ENCODE assay signal across 14 cellular contexts in genomic region chr9:92600075-92600741, GRCh38.
DNase-seq lines count a peak whose midpoint lies in the region; ATAC-seq, FAIRE-seq and TF ChIP-seq lines count a peak whose summit lies in the region.
"Had no signal": no experiment of that assay in that cellular context is flagged by ENCODE, and none has a peak within 500 bp of the region (broad histone marks: within the 10 kb centered on the region; RNA-seq: fewer than 3 reads in every experiment).

No MANE protein-coding gene starts in this region.

- H2BK15ac ChIP-seq in IMR-90 (ENCODE audit: low read depth, low read length) = peak overlapping the region; percentile 91; the same call in 2 of the 3 replicates

- in situ Hi-C loops in IMR-90 (cut with MboI; ENCODE audit: low sequenced_read_pairs) = no loop called here

- H3K27ac ChIP-seq in IMR-90 (ENCODE audit: insufficient read depth, low read length) (peak overlapping the region; percentile 20; the same call in 1 of the 2 replicates), coronary artery (peak overlapping the region; percentile 81 to 93), keratinocyte (ENCODE audit: control insufficient read depth, insufficient read depth, low read length) (peak overlapping the region; percentile 57), skin epidermis (peak overlapping the region in 20 of 21 experiments; percentile 36 to 89 (median 80)), SJCRH30 (no peak overlapping the region; the same call in 1 of the 2 replicates)

- H3K18ac ChIP-seq in IMR-90 (ENCODE audit: low read depth, low read length) = peak overlapping the region; percentile 20

- H4K8ac ChIP-seq in IMR-90 (ENCODE audit: low read depth in 2 of 2, low read length in 2 of 2) = peak overlapping the region; percentile 24 to 87; a peak in 3 of 4 replicates

- H3K79me2 ChIP-seq in keratinocyte (ENCODE audit: control insufficient read depth, insufficient read depth, low read length) = no peaks in the 10 kb centered on the region

- H2BK20ac ChIP-seq in IMR-90 (ENCODE audit: low read depth, low read length) = peak overlapping the region; percentile 89

- peak; percentile 81 for FAIRE-seq in keratinocyte (lab: Jason Lieb, UNC)

- H2BK5ac ChIP-seq in IMR-90 (ENCODE audit: low read depth, low read length, poor library complexity, severe bottlenecking) = no peak overlapping the region

- H4K91ac ChIP-seq in IMR-90 (ENCODE audit: insufficient read depth, low read depth, low read length) = peak overlapping the region; percentile 91; the same call in 1 of the 2 replicates

- no TSS peak for BruUV-seq in IMR-90 (replicated peaks; lab: Mats Ljungman, UMichigan)

- no peaks in the 10 kb centered on the region for H3K27me3 ChIP-seq in IMR-90 (ENCODE audit: control insufficient read depth, insufficient read depth, low read length)
- no peaks in the 10 kb centered on the region for H3K27me3 ChIP-seq in keratinocyte (ENCODE audit: control insufficient read depth, extremely low read depth, insufficient read depth, low read length)
- no peaks in the 10 kb centered on the region for H3K27me3 ChIP-seq in SJCRH30

- H3K9me1 ChIP-seq in IMR-90 (ENCODE audit: insufficient read depth, low read length) (peaks cover 25% of the 10 kb centered on the region), keratinocyte (ENCODE audit: control insufficient read depth, extremely low read depth, insufficient read depth, low read length) (no peaks in the 10 kb centered on the region)

- no peak overlapping the region for H4K5ac ChIP-seq in IMR-90 (ENCODE audit: low read depth, low read length)

- H3K4me2 ChIP-seq in IMR-90 (ENCODE audit: low read depth, low read length) = no peak overlapping the region; the same call in 1 of the 2 replicates
- peak overlapping the region; percentile 65 for H3K4me2 ChIP-seq in keratinocyte (ENCODE audit: control insufficient read depth, extremely low read depth, insufficient read depth, low read depth, low read length)

- H3K14ac ChIP-seq in IMR-90 (replicated peaks; ENCODE audit: low read depth, low read length) = peak overlapping the region; percentile 81

- no peak overlapping the region for H2AK9ac ChIP-seq in IMR-90 (replicated peaks; ENCODE audit: low read depth, low read length, poor library complexity)

- H3K9me3 ChIP-seq in IMR-90 (ENCODE audit: control insufficient read depth, insufficient read depth, low read length) (no peaks in the 10 kb centered on the region; the same call in 1 of the 2 replicates), keratinocyte (ENCODE audit: control insufficient read depth, low read depth, low read length) (no peaks in the 10 kb centered on the region), SJCRH30 (replicated peaks) (peaks cover 1% of the 10 kb centered on the region)

- H3K23ac ChIP-seq in IMR-90 (ENCODE audit: low read depth, low read length) = peak overlapping the region; percentile 83; the same call in 1 of the 2 replicates

- peak overlapping the region; percentile 95 for H3K4ac ChIP-seq in IMR-90 (ENCODE audit: low read depth, low read length)

- CTCF ChIA-PET in IMR-90 (lab: Yijun Ruan, JAX) = interaction anchor here (0.6 to 1.9 kb wide), 3 partner anchors 10 to 306 kb away, joined by 3 to 8 read pairs (median 6); no protein-coding TSS in a partner anchor

- peaks cover 17% of the 10 kb centered on the region for H3K4me1 ChIP-seq in IMR-90 (ENCODE audit: control insufficient read depth, insufficient read depth, low read length)
- peaks cover 26% of the 10 kb centered on the region for H3K4me1 ChIP-seq in keratinocyte (ENCODE audit: control insufficient read depth, extremely low read depth, insufficient read depth, low read length)
- peaks cover 16% of the 10 kb centered on the region for H3K4me1 ChIP-seq in SJCRH30

- H2AFZ ChIP-seq in IMR-90 (replicated peaks; ENCODE audit: low read length, poor library complexity) (no peak overlapping the region), keratinocyte (ENCODE audit: control insufficient read depth, low read length) (peak overlapping the region; percentile 42)

- H2BK120ac ChIP-seq in IMR-90 (ENCODE audit: low read depth, low read length) = peak overlapping the region; percentile 92

- H4K20me1 ChIP-seq in IMR-90 (ENCODE audit: insufficient read depth, low read length) (no peaks in the 10 kb centered on the region), keratinocyte (ENCODE audit: control insufficient read depth, extremely low read depth, insufficient read depth, low read length) (no peaks in the 10 kb centered on the region)

- intact Hi-C loops in IMR-90 (cut with micrococcal nuclease) = no loop called here

- ATAC-seq in IMR-90 (ENCODE audit: low read depth) (peak; percentile 8), HG02884 (IDR thresholded peaks at IDR 0.05; ENCODE audit: unreplicated experiment) (no peak)
- ATAC-seq: activated CD4-positive, CD25-positive, alpha-beta regulatory T cell treated with anti-CD3 and anti-CD28 coated beads, Interleukin-2, amount 50 U/mL, for 24 hours; T-helper 17 cell had no signal

- dilution Hi-C loops in IMR-90 (cut with HindIII; ENCODE audit: low sequenced_read_pairs, unreplicated experiment) (no loop called here), keratinocyte (cut with MboI; ENCODE audit: extremely low pct_ligation_motif_present, low sequenced_read_pairs) (no loop called here)

- no peak for TF ChIP-seq RAD21 in IMR-90 (IDR thresholded peaks at IDR 0.05; ENCODE audit: low read length)

- TF ChIP-seq POLR2A in IMR-90 (IDR thresholded peaks at IDR 0.05; ENCODE audit: low read depth, low read length) = no peak

- H2AK5ac ChIP-seq in IMR-90 (ENCODE audit: low read depth, low read length) = peak overlapping the region; percentile 69; the same call in 1 of the 2 replicates

- WGBS in IMR-90 (ENCODE audit: extremely low coverage in 2 of 2, insufficient read length in 1 of 2), 2 experiments = 80% methylated on average over 1 of the region's 6 CpGs; no CpG with 5 or more reads in 1 of the 2 experiments

- 0 out of 4 replicates have a peak, but pooled peaks cover 0 to 6% of the 10 kb centered on the region in 2 experiments for H3K79me1 ChIP-seq in IMR-90 (ENCODE audit: low read depth in 1 of 2, low read length in 2 of 2)

- peak overlapping the region; percentile 71; the same call in 1 of the 2 replicates for H3K56ac ChIP-seq in IMR-90 (ENCODE audit: extremely low read depth, insufficient read depth, low read length)

- POLR2A ChIA-PET in IMR-90 (lab: Charles Lee; ENCODE audit: unreplicated experiment) = interaction anchor here (0.6 to 1.1 kb wide), 2 partner anchors 10 to 35 kb away, joined by 4 to 9 read pairs; no protein-coding TSS in a partner anchor

- H3K9ac ChIP-seq in IMR-90 (ENCODE audit: low read depth, low read length) (no peak overlapping the region), keratinocyte (ENCODE audit: control insufficient read depth, extremely low read depth, insufficient read depth, low read length) (no peak overlapping the region)

- no peak overlapping the region for H3K4me3 ChIP-seq in IMR-90 (ENCODE audit: insufficient read depth, low read depth, low read length)
- no peak overlapping the region for H3K4me3 ChIP-seq in coronary artery
- no peak overlapping the region for H3K4me3 ChIP-seq in keratinocyte (ENCODE audit: control insufficient read depth in 2 of 3, extremely low read depth in 1 of 3, insufficient read depth in 2 of 3, low read depth in 1 of 3, low read length in 3 of 3)
- H3K4me3 ChIP-seq in skin epidermis = peak overlapping the region in 1 of 7 experiments; percentile 35
- no peak overlapping the region for H3K4me3 ChIP-seq in SJCRH30

- H3K36me3 ChIP-seq in IMR-90 (ENCODE audit: control insufficient read depth, insufficient read depth, low read length) = no peaks in the 10 kb centered on the region
- no peaks in the 10 kb centered on the region for H3K36me3 ChIP-seq in keratinocyte (ENCODE audit: control insufficient read depth in 2 of 2, extremely low read depth in 1 of 2, insufficient read depth in 2 of 2, low read length in 2 of 2)
- H3K36me3 ChIP-seq in SJCRH30 = no peaks in the 10 kb centered on the region

- DNase-seq in IMR-90 (no peak), coronary artery (ENCODE audit: low spot score) (no peak), keratinocyte (ENCODE audit: low read depth, low spot score) (no peak), SK-N-DZ (ENCODE audit: low spot score) (no peak), HCEC 1CT (no peak), SJCRH30 (no peak)
- DNase-seq: activated T-cell treated with anti-CD3 and anti-CD28 coated beads, Interleukin-2, amount 50 U/mL, for 1 hour; DMS53; NCI-H1436; NCI-H510A; T-helper 17 cell had no signal

- TF ChIP-seq CTCF in IMR-90 (conservative IDR thresholded peaks at IDR 0.05; ENCODE audit: low read depth, low read length) (no peak), coronary artery (IDR thresholded peaks at IDR 0.05) (no peak), keratinocyte (optimal IDR thresholded peaks at IDR 0.05 in 1 of 3, IDR thresholded peaks at IDR 0.05 in 1 of 3, conservative IDR thresholded peaks at IDR 0.05 in 1 of 3; ENCODE audit: extremely low read depth in 1 of 3, insufficient read depth in 2 of 3, low read length in 3 of 3) (no peak)

TF ChIP-seq in IMR-90, 13 proteins besides CTCF, POLR2A, EP300 and RAD21:
- TF ChIP-seq RFX5 (IDR thresholded peaks at IDR 0.05; ENCODE audit: low read depth, low read length) (no peak), CEBPB (IDR thresholded peaks at IDR 0.05; ENCODE audit: low read depth, low read length) (no peak), SMC3 (IDR thresholded peaks at IDR 0.05; ENCODE audit: low read depth, low read length) (no peak), MXI1 (IDR thresholded peaks at IDR 0.05; ENCODE audit: borderline replicate concordance, low read depth, low read length) (no peak), RCOR1 (IDR thresholded peaks at IDR 0.05; ENCODE audit: insufficient replicate concordance, low read length) (no peak), MAZ (IDR thresholded peaks at IDR 0.05; ENCODE audit: borderline replicate concordance, low read depth, low read length) (no peak), USF2 (IDR thresholded peaks at IDR 0.05; ENCODE audit: low read depth, low read length) (no peak), CHD1 (IDR thresholded peaks at IDR 0.05; ENCODE audit: low read depth, low read length) (no peak)
